Comparison of ENCODE assay signal across 11 cellular contexts in genomic region chr4:109827672-109828071, GRCh38. TPM values are rescaled to one million over a fixed set of nuclear protein-coding genes. Genes with fewer than 3 reads are reported as not detected.
"Had no signal": no experiment of that assay in that cellular context is flagged by ENCODE, and none has a peak within 500 bp of the region (broad histone marks: within the 10 kb centered on the region; RNA-seq: fewer than 3 reads in every experiment).

RRH (plus strand) TSS chr4:109827972; CDS start chr4:109828028, 56 bp downstream.

- ATAC-seq: GM23338, HCT116 had no signal

- H3K4me1 Mint-ChIP-seq: GM23338, H9 had no signal

- H3K4me3 ChIP-seq: GM23248, GM23338, HAP-1 had no signal

- H3K27ac ChIP-seq: GM23248 had no signal

- H3K4me3 Mint-ChIP-seq: GM23338, H9, HFFc6 had no signal

- H3K9me3 ChIP-seq: HAP-1 had no signal

- H3K9ac ChIP-seq: GM23248 had no signal

- H3K9me3 Mint-ChIP-seq: GM23338, H9, HFFc6 had no signal

- DNase-seq: GM23248, GOT3, H7, H9, HCEC 1CT, HFFc6 had no signal

- H3K27ac Mint-ChIP-seq: GM23338, H9, HFFc6 had no signal

RNA-seq across cellular contexts. Expression of gene RRH, which starts in this region (rescaled TPM):
- total RNA-seq: GM23248, GM23338, H1, H4, H7, H9, HFFc6 had no signal
- polyA plus RNA-seq: GM23248, GM23338 had no signal
